7 cellular contexts compared by ENCODE assay signal in genomic region chr11:60974316-60974715, GRCh38. TPM values are rescaled to one million over a fixed set of nuclear protein-coding genes. Genes with fewer than 3 reads are reported as not detected.
A peak's percentile ranks its signal among the peaks of the same experiment; 100 is the strongest.
DNase-seq lines count a peak whose midpoint lies in the region; ATAC-seq and TF ChIP-seq lines count a peak whose summit lies in the region.
"Not testable (repeated sequence)": the region's sequence is repeated elsewhere in the genome, so short reads cannot be mapped to it uniquely, and the experiment has no call there.

No MANE protein-coding gene starts in this region.

- not testable (repeated sequence) for H3K27me3 ChIP-seq in endodermal cell (ENCODE audit: control insufficient read depth, insufficient read depth, low read length, poor library complexity, severe bottlenecking)

- H3K9me3 Mint-ChIP-seq in activated CD4-positive, alpha-beta T cell treated with anti-CD3 and anti-CD28 coated beads for 36 hours (ENCODE audit: low read depth); activated naive CD4-positive, alpha-beta T cell treated with anti-CD3 and anti-CD28 coated beads, Interleukin-2, amount 50 U/mL, for 24 hours; endodermal cell; natural killer cell; stimulated activated effector memory CD8-positive, alpha-beta T cell treated with anti-CD3 and anti-CD28 coated beads, Interleukin-12 subunit alpha, Interleukin-12 subunit beta, amount 100 ng/mL, for 72 hours: not testable (repeated sequence)

- H3K27ac ChIP-seq in KOPT-K1 (ENCODE audit: low read depth, low read length, poor library complexity, severe bottlenecking): peak overlapping the region; percentile 92
- H3K27ac ChIP-seq in endodermal cell (ENCODE audit: low read depth, low read length): peak overlapping the region; percentile 87

- H3K4me3 Mint-ChIP-seq in activated CD4-positive, alpha-beta T cell treated with anti-CD3 and anti-CD28 coated beads for 36 hours: peak overlapping the region; percentile 87
- H3K4me3 Mint-ChIP-seq in activated naive CD4-positive, alpha-beta T cell treated with anti-CD3 and anti-CD28 coated beads, Interleukin-2, amount 50 U/mL, for 24 hours: peak overlapping the region; percentile 99
- not testable (repeated sequence) for H3K4me3 Mint-ChIP-seq in endodermal cell
- peak overlapping the region; percentile 58 for H3K4me3 Mint-ChIP-seq in natural killer cell
- peak overlapping the region; percentile 86 for H3K4me3 Mint-ChIP-seq in stimulated activated effector memory CD8-positive, alpha-beta T cell treated with anti-CD3 and anti-CD28 coated beads, Interleukin-12 subunit alpha, Interleukin-12 subunit beta, amount 100 ng/mL, for 72 hours

- TF ChIP-seq CTCF in endodermal cell (conservative IDR thresholded peaks at IDR 0.05); natural killer cell (IDR thresholded peaks at IDR 0.05): not testable (repeated sequence)

- peak; percentile 59 for DNase-seq in activated CD4-positive, alpha-beta T cell treated with anti-CD3 and anti-CD28 coated beads for 36 hours
- peak; percentile 54 for DNase-seq in activated T-cell treated with anti-CD3 and anti-CD28 coated beads, Interleukin-2, amount 50 U/mL, for 1 hour
- DNase-seq in endodermal cell: peak; percentile 23
- DNase-seq in natural killer cell: not testable (repeated sequence)
- DNase-seq in stimulated activated effector memory CD8-positive, alpha-beta T cell treated with anti-CD3 and anti-CD28 coated beads, Interleukin-12 subunit alpha, Interleukin-12 subunit beta, amount 100 ng/mL, for 72 hours (ENCODE audit: low spot score in 2 of 2): peak in 1 of 2 donors; percentile 65

- not testable (repeated sequence) for H3K9me3 ChIP-seq in KOPT-K1 (ENCODE audit: insufficient read depth, low read length, poor library complexity, severe bottlenecking); endodermal cell (ENCODE audit: control insufficient read depth, low read length)

- H3K4me1 ChIP-seq in endodermal cell (ENCODE audit: control insufficient read depth, insufficient read depth, low read length): not testable (repeated sequence)

- H3K9ac ChIP-seq in endodermal cell (ENCODE audit: extremely low read depth, low read length, poor library complexity, severe bottlenecking): not testable (repeated sequence)

- H3K4me3 ChIP-seq in endodermal cell (ENCODE audit: low read length): not testable (repeated sequence)

- CTCF ChIA-PET in activated CD4-positive, alpha-beta T cell treated with anti-CD3 and anti-CD28 coated beads for 36 hours (lab: Charles Lee): interaction anchor here (0.5 to 1.5 kb wide), 3 partner anchors 46 to 73 kb away, joined by 3 to 4 read pairs (median 3); partner anchors contain the start of gene TMEM109

- peaks cover 65% of the 10 kb centered on the region for H3K36me3 Mint-ChIP-seq in activated CD4-positive, alpha-beta T cell treated with anti-CD3 and anti-CD28 coated beads for 36 hours (ENCODE audit: low read depth)
- peaks cover 50% of the 10 kb centered on the region for H3K36me3 Mint-ChIP-seq in activated naive CD4-positive, alpha-beta T cell treated with anti-CD3 and anti-CD28 coated beads, Interleukin-2, amount 50 U/mL, for 24 hours
- H3K36me3 Mint-ChIP-seq in endodermal cell (ENCODE audit: low read depth); natural killer cell: not testable (repeated sequence)
- H3K36me3 Mint-ChIP-seq in stimulated activated effector memory CD8-positive, alpha-beta T cell treated with anti-CD3 and anti-CD28 coated beads, Interleukin-12 subunit alpha, Interleukin-12 subunit beta, amount 100 ng/mL, for 72 hours: peaks cover 68% of the 10 kb centered on the region

- ATAC-seq in activated CD4-positive, alpha-beta T cell treated with anti-CD3 and anti-CD28 coated beads for 36 hours; natural killer cell; stimulated activated effector memory CD8-positive, alpha-beta T cell treated with anti-CD3 and anti-CD28 coated beads, Interleukin-12 subunit alpha, Interleukin-12 subunit beta, amount 100 ng/mL, for 72 hours: not testable (repeated sequence)

- H3K27me3 Mint-ChIP-seq in activated CD4-positive, alpha-beta T cell treated with anti-CD3 and anti-CD28 coated beads for 36 hours; activated naive CD4-positive, alpha-beta T cell treated with anti-CD3 and anti-CD28 coated beads, Interleukin-2, amount 50 U/mL, for 24 hours; natural killer cell (ENCODE audit: low read depth in 2 of 2): not testable (repeated sequence)
- H3K27me3 Mint-ChIP-seq in endodermal cell (ENCODE audit: insufficient read depth): peaks cover 13% of the 10 kb centered on the region

- POLR2A ChIA-PET in activated CD4-positive, alpha-beta T cell treated with anti-CD3 and anti-CD28 coated beads for 36 hours (lab: Charles Lee): interaction anchor here (1.1 to 1.6 kb wide), 2 partner anchors 10 to 138 kb away, joined by 4 to 9 read pairs; no protein-coding TSS in a partner anchor

- intact Hi-C loops in activated CD4-positive, alpha-beta T cell treated with anti-CD3 and anti-CD28 coated beads for 36 hours (cut with DNase I, micrococcal nuclease); natural killer cell (cut with micrococcal nuclease): not testable (repeated sequence)

- peak overlapping the region; percentile 98 for H3K27ac Mint-ChIP-seq in activated CD4-positive, alpha-beta T cell treated with anti-CD3 and anti-CD28 coated beads for 36 hours
- peak overlapping the region; percentile 99 for H3K27ac Mint-ChIP-seq in activated naive CD4-positive, alpha-beta T cell treated with anti-CD3 and anti-CD28 coated beads, Interleukin-2, amount 50 U/mL, for 24 hours
- not testable (repeated sequence) for H3K27ac Mint-ChIP-seq in endodermal cell
- peak overlapping the region in 1 of 2 donors; percentile 57 for H3K27ac Mint-ChIP-seq in natural killer cell
- peak overlapping the region; percentile 98 for H3K27ac Mint-ChIP-seq in stimulated activated effector memory CD8-positive, alpha-beta T cell treated with anti-CD3 and anti-CD28 coated beads, Interleukin-12 subunit alpha, Interleukin-12 subunit beta, amount 100 ng/mL, for 72 hours

- WGBS in endodermal cell (ENCODE audit: insufficient coverage in 1 of 2, insufficient read length in 1 of 2), 2 experiments: 89 to 91% methylated on average over 5 to 13 of the region's 13 CpGs

- H3K4me1 Mint-ChIP-seq in activated CD4-positive, alpha-beta T cell treated with anti-CD3 and anti-CD28 coated beads for 36 hours: peaks cover 48% of the 10 kb centered on the region
- H3K4me1 Mint-ChIP-seq in activated naive CD4-positive, alpha-beta T cell treated with anti-CD3 and anti-CD28 coated beads, Interleukin-2, amount 50 U/mL, for 24 hours: peaks cover 53% of the 10 kb centered on the region
- not testable (repeated sequence) for H3K4me1 Mint-ChIP-seq in endodermal cell
- H3K4me1 Mint-ChIP-seq in natural killer cell: peaks cover 44 to 74% of the 10 kb centered on the region in 2 donors
- peaks cover 64% of the 10 kb centered on the region for H3K4me1 Mint-ChIP-seq in stimulated activated effector memory CD8-positive, alpha-beta T cell treated with anti-CD3 and anti-CD28 coated beads, Interleukin-12 subunit alpha, Interleukin-12 subunit beta, amount 100 ng/mL, for 72 hours

- peaks cover 17% of the 10 kb centered on the region; the same call in 1 of the 2 replicates for H3K36me3 ChIP-seq in KOPT-K1 (ENCODE audit: insufficient read depth, low read length)
- H3K36me3 ChIP-seq in endodermal cell (ENCODE audit: control insufficient read depth, insufficient read depth, low read length): not testable (repeated sequence)

RNA-seq across cellular contexts. Expression of gene CD6, which starts 2.8 kb away (rescaled TPM):
- total RNA-seq in activated CD4-positive, alpha-beta T cell treated with anti-CD3 and anti-CD28 coated beads for 36 hours: 100 to 1,000 TPM; 286 to 377 TPM
- 1 to 10 TPM; 1.5 to 1.6 TPM for total RNA-seq in endodermal cell
- 0.57 TPM for polyA plus RNA-seq in endodermal cell (2013, experiment 1 of 2)
- 0.50 TPM for polyA plus RNA-seq in endodermal cell (2013, experiment 2 of 2)
- total RNA-seq in natural killer cell: 100 to 1,000 TPM in 1 of 3 donors, 10 to 100 TPM in 2; 18.9 to 111 (median 85.6) TPM

RNA-seq across cellular contexts. Expression of gene SLC15A3, which starts 22.3 kb away (rescaled TPM):
- total RNA-seq in activated CD4-positive, alpha-beta T cell treated with anti-CD3 and anti-CD28 coated beads for 36 hours: 1 to 10 TPM; 7.0 to 9.6 TPM
- 1 to 10 TPM; 1.4 to 1.6 TPM for total RNA-seq in endodermal cell
- polyA plus RNA-seq in endodermal cell (2013, experiment 1 of 2): 10.8 TPM
- polyA plus RNA-seq in endodermal cell (2013, experiment 2 of 2): 8.9 TPM
- 10 to 100 TPM; 11.6 to 26.5 (median 20.1) TPM for total RNA-seq in natural killer cell

RNA-seq across cellular contexts. Expression of gene TMEM132A, which starts 50.1 kb away (rescaled TPM):
- total RNA-seq in activated CD4-positive, alpha-beta T cell treated with anti-CD3 and anti-CD28 coated beads for 36 hours: 1 to 10 TPM; 1.9 to 2.0 TPM
- 100 to 1,000 TPM; 135 to 140 TPM for total RNA-seq in endodermal cell
- 230 TPM for polyA plus RNA-seq in endodermal cell (2013, experiment 1 of 2)
- polyA plus RNA-seq in endodermal cell (2013, experiment 2 of 2): 208 TPM
- not detected for total RNA-seq in natural killer cell

Comparison
In these comparisons a context has a peak if more than half of its experiments do, and no peak if none do; other contexts are left out.
1. RNA of gene CD6, which starts 2.8 kb away (total RNA-seq): 286 to 377 TPM in activated CD4-positive, alpha-beta T cell treated with anti-CD3 and anti-CD28 coated beads for 36 hours and 18.9 to 111 TPM in natural killer cell; 1.5 to 1.6 TPM in endodermal cell; every median in the first group is over 4 times any median in the second.
2. RNA of gene TMEM132A, which starts 50.1 kb away (total RNA-seq): 135 to 140 TPM in endodermal cell; 1.9 to 2.0 TPM in activated CD4-positive, alpha-beta T cell treated with anti-CD3 and anti-CD28 coated beads for 36 hours and not detected in natural killer cell; every median in the first group is over 10 times any median in the second.